ENCODE assay signal across 23 cellular contexts in genomic region chr5:128035689-128036088, GRCh38. TPM values are rescaled to one million over a fixed set of nuclear protein-coding genes. Genes with fewer than 3 reads are reported as not detected.
DNase-seq lines count a peak whose midpoint lies in the region; ATAC-seq and TF ChIP-seq lines count a peak whose summit lies in the region.
"Had no signal": no experiment of that assay in that cellular context is flagged by ENCODE, and none has a peak within 500 bp of the region (broad histone marks: within the 10 kb centered on the region; RNA-seq: fewer than 3 reads in every experiment).

No MANE protein-coding gene starts in this region.

- peak; percentile 31 for DNase-seq in BE2C
- peak; percentile 2 for DNase-seq in H7
- no peak for DNase-seq in PC-9
- DNase-seq in kidney tubule cell (ENCODE audit: low spot score) = peak; percentile 18
- DNase-seq in heart left ventricle = no peak
- no peak for DNase-seq in NCI-H2081 treated with DMSO at 0.1 percent for 48 hours (lab: John Stamatoyannopoulos, UW)
- no peak for DNase-seq in NCI-H2107 (lab: John Stamatoyannopoulos, UW)
- no peak for DNase-seq in effector memory CD8-positive, alpha-beta T cell
- DNase-seq: activated CD4-positive, alpha-beta T cell treated with anti-CD3 and anti-CD28 coated beads for 1 hour; activated T-cell treated with anti-CD3 and anti-CD28 coated beads, Interleukin-2, amount 50 U/mL, for 4 hours; aorta; DMS153; heart right ventricle; NCI-H187; stimulated activated CD4-positive, alpha-beta T cell treated with anti-CD3 and anti-CD28 coated beads, Interleukin-1b, Interleukin-23, amount 100 ng/mL, for 48 hours; T1000; uterus had no signal

- no peaks in the 10 kb centered on the region for H3K27me3 ChIP-seq in BE2C
- H3K27me3 ChIP-seq in H7 (ENCODE audit: control insufficient read depth, insufficient read depth, low read length) = no peaks in the 10 kb centered on the region
- no peaks in the 10 kb centered on the region for H3K27me3 ChIP-seq in PC-9 (ENCODE audit: insufficient read depth, low read depth)
- H3K27me3 ChIP-seq in heart left ventricle = no peaks in the 10 kb centered on the region
- H3K27me3 ChIP-seq: heart right ventricle, suprapubic skin, uterus had no signal

- H3K9me2 ChIP-seq in PC-9 (ENCODE audit: insufficient read depth) = no peaks in the 10 kb centered on the region; the same call in 1 of the 2 replicates

- intact Hi-C loops in PC-9 (cut with micrococcal nuclease; ENCODE audit: unreplicated experiment) (loop anchor here (2.0 to 5.0 kb wide), 4 partner anchors 47 to 163 kb away; partner anchors contain the start of gene SLC12A2), heart left ventricle (cut with DNase I) (loop anchor here in 1 of 10 donors (10.0 kb wide), 1 partner anchor 61 kb away; no protein-coding TSS in a partner anchor)

- H3K36me3 ChIP-seq in BE2C (no peaks in the 10 kb centered on the region), H7 (replicated peaks; ENCODE audit: control insufficient read depth, insufficient read depth, low read length) (no peaks in the 10 kb centered on the region), PC-9 (ENCODE audit: low read depth) (peaks cover 4% of the 10 kb centered on the region; the same call in 1 of the 2 replicates), heart left ventricle (no peaks in the 10 kb centered on the region)
- H3K36me3 ChIP-seq: heart right ventricle, suprapubic skin, uterus had no signal

- H3K27ac Mint-ChIP-seq in effector memory CD8-positive, alpha-beta T cell = no peak overlapping the region
- H3K27ac Mint-ChIP-seq: activated naive CD4-positive, alpha-beta T cell treated with anti-CD3 and anti-CD28 coated beads, Interleukin-2, amount 50 U/mL, for 24 hours; dendritic cell treated with granulocyte-macrophage colony-stimulating factor and Interleukin-4, amounts not matched to agents 40 ng/mL and 50 ng/mL, for 4 days; progenitor cell of endocrine pancreas had no signal

- BruUV-seq in PC-9 (replicated peaks; lab: Mats Ljungman, UMichigan) = no TSS peak

- 92 to 96% (median 94%) methylated on average over 4 of the region's 4 CpGs for WGBS in heart left ventricle, 4 donors

- H3K79me2 ChIP-seq in PC-9 (ENCODE audit: low read depth) = peaks cover 5% of the 10 kb centered on the region; the same call in 1 of the 2 replicates

- H3K4me3 ChIP-seq in BE2C (ENCODE audit: low read depth, low read length) (no peak overlapping the region), H7 (ENCODE audit: insufficient read depth, low read depth, low read length) (no peak overlapping the region), PC-9 (no peak overlapping the region), heart left ventricle (no peak overlapping the region)
- H3K4me3 ChIP-seq: heart right ventricle, skin epidermis, suprapubic skin, uterus had no signal

- H3K4me1 ChIP-seq in BE2C (no peaks in the 10 kb centered on the region), PC-9 (replicated peaks; ENCODE audit: insufficient read depth) (peaks cover 35% of the 10 kb centered on the region), heart left ventricle (peaks cover 0 to 27% (median 11%) of the 10 kb centered on the region in 12 donors)
- H3K4me1 ChIP-seq: uterus had no signal

- no peak overlapping the region for H3K4me3 Mint-ChIP-seq in effector memory CD8-positive, alpha-beta T cell
- H3K4me3 Mint-ChIP-seq: activated naive CD4-positive, alpha-beta T cell treated with anti-CD3 and anti-CD28 coated beads, Interleukin-2, amount 50 U/mL, for 24 hours; activated T-cell treated with anti-CD3 and anti-CD28 coated beads, Interleukin-2, amount 50 U/mL, for 4 hours; CD14-positive monocyte; dendritic cell treated with granulocyte-macrophage colony-stimulating factor and Interleukin-4, amounts not matched to agents 40 ng/mL and 50 ng/mL, for 4 days had no signal

- no peak overlapping the region for H3K4me2 ChIP-seq in PC-9

- no peaks in the 10 kb centered on the region for H3K27me3 Mint-ChIP-seq in effector memory CD8-positive, alpha-beta T cell
- H3K27me3 Mint-ChIP-seq: activated naive CD4-positive, alpha-beta T cell treated with anti-CD3 and anti-CD28 coated beads, Interleukin-2, amount 50 U/mL, for 24 hours; dendritic cell treated with granulocyte-macrophage colony-stimulating factor and Interleukin-4, amounts not matched to agents 40 ng/mL and 50 ng/mL, for 4 days; progenitor cell of endocrine pancreas had no signal

- POLR2A ChIA-PET in PC-9 (lab: Charles Lee; ENCODE audit: unreplicated experiment) = no interaction called here

- ATAC-seq in heart left ventricle = no peak
- no peak for ATAC-seq in effector memory CD8-positive, alpha-beta T cell (replicated peaks)
- ATAC-seq: activated T-cell treated with anti-CD3 and anti-CD28 coated beads, Interleukin-2, amount 50 U/mL, for 4 hours; heart right ventricle had no signal

- peaks cover 3% of the 10 kb centered on the region for H3K36me3 Mint-ChIP-seq in effector memory CD8-positive, alpha-beta T cell (ENCODE audit: insufficient read depth)
- H3K36me3 Mint-ChIP-seq: CD14-positive monocyte had no signal

- no peak for TF ChIP-seq CTCF in BE2C (IDR thresholded peaks at IDR 0.05; ENCODE audit: low read depth, low read length)
- no peak for TF ChIP-seq CTCF in PC-9 (conservative IDR thresholded peaks at IDR 0.05)
- no peak for TF ChIP-seq CTCF in heart left ventricle (IDR thresholded peaks at IDR 0.05)

- no peaks in the 10 kb centered on the region for H3K9me3 Mint-ChIP-seq in effector memory CD8-positive, alpha-beta T cell

- CTCF ChIA-PET in PC-9 (lab: Charles Lee) = no interaction called here

- no peaks in the 10 kb centered on the region for H4K20me1 ChIP-seq in PC-9 (ENCODE audit: insufficient read depth)

- H3K9me3 ChIP-seq in BE2C (no peaks in the 10 kb centered on the region), PC-9 (ENCODE audit: insufficient read depth, low read depth) (peaks cover 3% of the 10 kb centered on the region; the same call in 1 of the 2 replicates), heart left ventricle (peaks cover 0 to 17% (median 0%) of the 10 kb centered on the region in 12 donors)
- H3K9me3 ChIP-seq: suprapubic skin had no signal

- peaks cover 27% of the 10 kb centered on the region for H3F3A ChIP-seq in PC-9 (ENCODE audit: insufficient read depth, low read depth)

- H3K4me1 Mint-ChIP-seq in effector memory CD8-positive, alpha-beta T cell (ENCODE audit: low read depth in 2 of 2) = peaks cover 3 to 5% of the 10 kb centered on the region in 2 donors

- no peak for TF ChIP-seq POLR2A in heart left ventricle (IDR thresholded peaks at IDR 0.05)

- no peak overlapping the region for H2AFZ ChIP-seq in PC-9

- H3K27ac ChIP-seq in PC-9 = 0 out of 2 replicates have a peak overlapping the region, but pooled peaks have one; percentile 72
- H3K27ac ChIP-seq in heart left ventricle = no peak overlapping the region
- H3K27ac ChIP-seq: heart right ventricle, skin epidermis, suprapubic skin, uterus had no signal

RNA-seq across cellular contexts. Expression of gene SLC12A2, which starts 47.9 kb away (rescaled TPM):
- polyA plus RNA-seq in BE2C (2012; ENCODE audit: insufficient read depth, insufficient read length, low read depth) = 4.0 TPM
- total RNA-seq in H7 (2014; rRNA removed; shearing (Covaris generic)) = 5.4 and 6.5 TPM in 2 replicates
- total RNA-seq in PC-9 (2021) (24.4 and 29.3 TPM in 2 replicates), heart left ventricle (10 to 100 TPM; 13.0 to 24.1 (median 16.1) TPM)
- polyA plus RNA-seq in heart left ventricle = 1 to 10 TPM; 2.8 to 4.2 TPM

Comparison
In these comparisons a context has a peak if more than half of its experiments do, and no peak if none do; other contexts are left out.
1. DNase-seq: peak in BE2C (single experiment), H7 (single experiment) and kidney tubule cell (single experiment); none in PC-9 (0 of 2), heart left ventricle (0 of 5), NCI-H2081 treated with DMSO at 0.1 percent for 48 hours (single experiment), NCI-H2107 (single experiment) and effector memory CD8-positive, alpha-beta T cell (0 of 3).